In genomic region chr17:74752415-74752814, GRCh38 we compare ENCODE assay signal across 15 cellular contexts. TPM values are rescaled to one million over a fixed set of nuclear protein-coding genes. Genes with fewer than 3 reads are reported as not detected.
A peak's percentile ranks its signal among the peaks of the same experiment; 100 is the strongest.
DNase-seq lines count a peak whose midpoint lies in the region; ATAC-seq and FAIRE-seq lines count a peak whose summit lies in the region.
"Had no signal": no experiment of that assay in that cellular context is flagged by ENCODE, and none has a peak within 500 bp of the region (broad histone marks: within the 10 kb centered on the region; RNA-seq: fewer than 3 reads in every experiment).

No MANE protein-coding gene starts in this region.

- no peak overlapping the region for H3K4me3 ChIP-seq in small intestine (ENCODE audit: low read depth in 1 of 2, low read length in 2 of 2)
- H3K4me3 ChIP-seq: suprapubic skin had no signal

- H3K27me3 Mint-ChIP-seq in T-helper 2 cell treated with Interferon-gamma antibody and Interleukin-4, amounts not matched to agents 5 μg/mL and 100 μg/mL, for 36 hours (ENCODE audit: low read depth) = no peaks in the 10 kb centered on the region
- H3K27me3 Mint-ChIP-seq in T-cell = no peaks in the 10 kb centered on the region
- no peaks in the 10 kb centered on the region for H3K27me3 Mint-ChIP-seq in effector memory CD8-positive, alpha-beta T cell

- H3K9me3 Mint-ChIP-seq in T-helper 2 cell treated with Interferon-gamma antibody and Interleukin-4, amounts not matched to agents 5 μg/mL and 100 μg/mL, for 36 hours = no peaks in the 10 kb centered on the region
- no peaks in the 10 kb centered on the region for H3K9me3 Mint-ChIP-seq in T-cell
- H3K9me3 Mint-ChIP-seq in effector memory CD8-positive, alpha-beta T cell = no peaks in the 10 kb centered on the region
- H3K9me3 Mint-ChIP-seq: mesothelial cell of epicardium had no signal

- 71 to 84% (median 84%) methylated on average over 9 of the region's 9 CpGs for WGBS in small intestine, 3 donors

- H3K36me3 ChIP-seq in small intestine (ENCODE audit: control insufficient read depth in 2 of 2, insufficient read depth in 2 of 2, low read length in 2 of 2) = peaks cover 0 to 5% of the 10 kb centered on the region in 2 donors
- H3K36me3 ChIP-seq: suprapubic skin had no signal

- no peak for ATAC-seq in T-cell (replicated peaks in 1 of 4)
- no peak for ATAC-seq in effector memory CD8-positive, alpha-beta T cell (replicated peaks)
- no peak for ATAC-seq in HG03039 (IDR thresholded peaks at IDR 0.05; ENCODE audit: unreplicated experiment)

- POLR2A ChIA-PET in T-cell (lab: Charles Lee) = no interaction called here

- DNase-seq in T-helper 2 cell treated with Interferon-gamma antibody and Interleukin-4, amounts not matched to agents 5 μg/mL and 100 μg/mL, for 36 hours (ENCODE audit: low spot score) = no peak
- DNase-seq in T-helper 2 cell (no peak), T-cell (no peak), small intestine (no peak), amygdala (lab: John Stamatoyannopoulos, UW) (no peak), NOMO-1 treated with dmso at 0.1 percent for 144 hours (lab: John Stamatoyannopoulos, UW; ENCODE audit: unreplicated experiment) (no peak)
- DNase-seq in effector memory CD8-positive, alpha-beta T cell = no peak
- DNase-seq: 8988T, NCI-H1048, NCI-H510A had no signal

- H3K27ac Mint-ChIP-seq in T-helper 2 cell treated with Interferon-gamma antibody and Interleukin-4, amounts not matched to agents 5 μg/mL and 100 μg/mL, for 36 hours = peak overlapping the region; percentile 59
- H3K27ac Mint-ChIP-seq in T-cell = peak overlapping the region; percentile 91 to 93
- peak overlapping the region; percentile 90 to 93 for H3K27ac Mint-ChIP-seq in effector memory CD8-positive, alpha-beta T cell
- H3K27ac Mint-ChIP-seq: mesothelial cell of epicardium had no signal

- peak overlapping the region; percentile 84 to 97 for H3K27ac ChIP-seq in small intestine (ENCODE audit: low read depth in 1 of 2, low read length in 1 of 2)

- CTCF ChIA-PET in T-cell (lab: Charles Lee) = interaction anchor here in 1 of 2 donors (1.1 to 2.1 kb wide), 3 partner anchors 14 to 17 kb away, joined by 3 to 9 read pairs (median 3); partner anchors contain the start of gene RAB37

- no peak for FAIRE-seq in small intestine (lab: Jason Lieb, UNC)
- FAIRE-seq: TTC549 had no signal

- H3K4me1 Mint-ChIP-seq in T-helper 2 cell treated with Interferon-gamma antibody and Interleukin-4, amounts not matched to agents 5 μg/mL and 100 μg/mL, for 36 hours (ENCODE audit: low read depth) = peaks cover 43% of the 10 kb centered on the region
- H3K4me1 Mint-ChIP-seq in T-cell = peaks cover 70 to 74% (median 73%) of the 10 kb centered on the region in 3 donors
- H3K4me1 Mint-ChIP-seq in effector memory CD8-positive, alpha-beta T cell (ENCODE audit: low read depth in 2 of 2) = peaks cover 59 to 67% of the 10 kb centered on the region in 2 donors

- peaks cover 19 to 20% of the 10 kb centered on the region in 2 donors for H3K4me1 ChIP-seq in small intestine (ENCODE audit: control insufficient read depth in 2 of 2, insufficient read depth in 1 of 2, low read depth in 1 of 2, low read length in 1 of 2)

- no peaks in the 10 kb centered on the region for H3K27me3 ChIP-seq in small intestine (ENCODE audit: control insufficient read depth in 2 of 2, insufficient read depth in 2 of 2, low read length in 2 of 2)
- H3K27me3 ChIP-seq: suprapubic skin had no signal

- peaks cover 43% of the 10 kb centered on the region for H3K36me3 Mint-ChIP-seq in T-helper 2 cell treated with Interferon-gamma antibody and Interleukin-4, amounts not matched to agents 5 μg/mL and 100 μg/mL, for 36 hours (ENCODE audit: low read depth)
- peaks cover 20% of the 10 kb centered on the region for H3K36me3 Mint-ChIP-seq in T-cell
- H3K36me3 Mint-ChIP-seq in effector memory CD8-positive, alpha-beta T cell (ENCODE audit: insufficient read depth) = peaks cover 77% of the 10 kb centered on the region

- peak overlapping the region; percentile 96 for H3K4me3 Mint-ChIP-seq in T-helper 2 cell treated with Interferon-gamma antibody and Interleukin-4, amounts not matched to agents 5 μg/mL and 100 μg/mL, for 36 hours
- H3K4me3 Mint-ChIP-seq in T-cell = peak overlapping the region; percentile 92 to 100 (median 98)
- H3K4me3 Mint-ChIP-seq in effector memory CD8-positive, alpha-beta T cell = peak overlapping the region; percentile 98 to 99
- H3K4me3 Mint-ChIP-seq: mesothelial cell of epicardium had no signal

- no peaks in the 10 kb centered on the region for H3K9me3 ChIP-seq in small intestine (ENCODE audit: control insufficient read depth, low read depth)
- H3K9me3 ChIP-seq: suprapubic skin had no signal

RNA-seq across cellular contexts. Expression of gene NHERF1, which starts 4.0 kb away (rescaled TPM):
- total RNA-seq in T-cell = 100 to 1,000 TPM; 104 to 260 (median 223) TPM
- 100 to 1,000 TPM; 231 to 592 (median 569) TPM for polyA plus RNA-seq in small intestine

RNA-seq across cellular contexts. Expression of gene RAB37, which starts 15.4 kb away (rescaled TPM):
- 10 to 100 TPM; 31.2 to 73.4 (median 40.7) TPM for total RNA-seq in T-cell
- polyA plus RNA-seq in small intestine = 1 to 10 TPM; 1.8 to 4.5 (median 3.8) TPM

RNA-seq across cellular contexts. Expression of gene NAT9, which starts 23.7 kb away (rescaled TPM):
- 10 to 100 TPM; 37.2 to 74.4 (median 71.9) TPM for total RNA-seq in T-cell
- polyA plus RNA-seq in small intestine = 10 to 100 TPM; 12.4 to 28.3 (median 16.3) TPM

RNA-seq across cellular contexts. Expression of gene CD300LF, which starts 39.7 kb away (rescaled TPM):
- total RNA-seq in T-cell = under 1 TPM in 1 of 5 donors, not detected in 4; 0.25 TPM
- 1 to 10 TPM; 1.6 to 5.7 (median 2.3) TPM for polyA plus RNA-seq in small intestine
- total RNA-seq: mesothelial cell of epicardium, renal cortical epithelial cell, suprapubic skin had no signal
